14 cellular contexts compared by ENCODE assay signal in the genomic region with DNA sequence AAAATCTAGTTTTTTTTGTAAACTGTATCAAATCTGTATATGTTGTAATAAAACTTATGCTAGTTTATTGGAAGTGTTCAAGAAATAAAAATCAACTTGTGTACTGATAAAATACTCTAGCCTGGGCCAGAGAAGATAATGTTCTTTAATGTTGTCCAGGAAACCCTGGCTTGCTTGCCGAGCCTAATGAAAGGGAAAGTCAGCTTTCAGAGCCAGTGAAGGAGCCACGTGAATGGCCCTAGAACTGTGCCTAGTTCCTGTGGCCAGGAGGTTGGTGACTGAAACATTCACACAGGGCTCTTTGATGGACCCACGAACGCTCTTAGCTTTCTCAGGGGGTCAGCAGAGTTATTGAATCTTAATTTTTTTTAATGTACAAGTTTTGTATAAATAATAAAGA. TPM values are rescaled to one million over a fixed set of nuclear protein-coding genes. Genes with fewer than 3 reads are reported as not detected.
A peak's percentile ranks its signal among the peaks of the same experiment; 100 is the strongest.
DNase-seq lines count a peak whose midpoint lies in the region; ATAC-seq and TF ChIP-seq lines count a peak whose summit lies in the region.
"Had no signal": no experiment of that assay in that cellular context is flagged by ENCODE, and none has a peak within 500 bp of the region (broad histone marks: within the 10 kb centered on the region; RNA-seq: fewer than 3 reads in every experiment).

No MANE protein-coding gene starts in this region.

- no peak for DNase-seq in Calu3
- DNase-seq in WTC11 (ENCODE audit: low spot score): no peak
- DNase-seq in hippocampal formation (lab: John Stamatoyannopoulos, UW): peak; percentile 4 to 14
- peak; percentile 59 for DNase-seq in pons (ENCODE audit: low spot score)
- no peak for DNase-seq in stimulated activated naive CD8-positive, alpha-beta T cell treated with anti-CD3 and anti-CD28 coated beads, Interleukin-15, amount 100 ng/mL, for 72 hours
- no peak for DNase-seq in kidney glomerular epithelial cell (lab: John Stamatoyannopoulos, UW)
- no peak for DNase-seq in A172 (ENCODE audit: low spot score)
- DNase-seq: CD8-positive, alpha-beta memory T cell; HFFc6; KG1; NCI-H1092 treated with DMSO at 0.1 percent for 48 hours; NCI-H187; PC-9 had no signal

- POLR2A ChIA-PET in WTC11 (lab: Charles Lee): no interaction called here

- no peak overlapping the region for H3K4me3 Mint-ChIP-seq in Calu3 (ENCODE audit: low read depth, unreplicated experiment)
- H3K4me3 Mint-ChIP-seq in WTC11: no peak overlapping the region
- H3K4me3 Mint-ChIP-seq in stimulated activated naive CD8-positive, alpha-beta T cell treated with anti-CD3 and anti-CD28 coated beads, Interleukin-15, amount 100 ng/mL, for 72 hours: no peak overlapping the region
- H3K4me3 Mint-ChIP-seq: CD8-positive, alpha-beta memory T cell; HFFc6 had no signal

- TF ChIP-seq CTCF in Calu3 (IDR thresholded peaks at IDR 0.05; ENCODE audit: unreplicated experiment): no peak
- no peak for TF ChIP-seq CTCF in WTC11 (IDR thresholded peaks at IDR 0.05)

- CTCF ChIA-PET in Calu3 (lab: Charles Lee): interaction anchor here (1.3 kb wide), 1 partner anchor 10 kb away, joined by 10 read pairs; no protein-coding TSS in a partner anchor
- CTCF ChIA-PET in WTC11 (lab: Charles Lee): interaction anchor here (0.8 kb wide), 1 partner anchor 24 kb away, joined by 4 read pairs; the partner anchor contains the start of gene HMGCR

- H3K27ac Mint-ChIP-seq in Calu3 (ENCODE audit: unreplicated experiment) (peak overlapping the region; percentile 41), WTC11 (0 out of 2 replicates have a peak overlapping the region, but pooled peaks have one; percentile 73)
- peak overlapping the region in 1 of 2 donors; percentile 74 for H3K27ac Mint-ChIP-seq in stimulated activated naive CD8-positive, alpha-beta T cell treated with anti-CD3 and anti-CD28 coated beads, Interleukin-15, amount 100 ng/mL, for 72 hours
- H3K27ac Mint-ChIP-seq: HFFc6 had no signal

- H3K4me1 Mint-ChIP-seq in Calu3 (ENCODE audit: low read depth, unreplicated experiment) (no peaks in the 10 kb centered on the region), WTC11 (peaks cover 21% of the 10 kb centered on the region)
- peaks cover 6% of the 10 kb centered on the region for H3K4me1 Mint-ChIP-seq in stimulated activated naive CD8-positive, alpha-beta T cell treated with anti-CD3 and anti-CD28 coated beads, Interleukin-15, amount 100 ng/mL, for 72 hours
- H3K4me1 Mint-ChIP-seq: CD8-positive, alpha-beta memory T cell had no signal

- no peak for ATAC-seq in WTC11
- ATAC-seq in GM19351 (IDR thresholded peaks at IDR 0.05; ENCODE audit: unreplicated experiment): no peak
- ATAC-seq in stimulated activated naive CD8-positive, alpha-beta T cell treated with anti-CD3 and anti-CD28 coated beads, Interleukin-15, amount 100 ng/mL, for 72 hours: no peak

- intact Hi-C loops in Calu3 (cut with micrococcal nuclease; ENCODE audit: unreplicated experiment): no loop called here

- H3K9me3 Mint-ChIP-seq in Calu3 (ENCODE audit: low read depth, unreplicated experiment): no peaks in the 10 kb centered on the region
- H3K9me3 Mint-ChIP-seq in WTC11: no peaks in the 10 kb centered on the region
- H3K9me3 Mint-ChIP-seq in stimulated activated naive CD8-positive, alpha-beta T cell treated with anti-CD3 and anti-CD28 coated beads, Interleukin-15, amount 100 ng/mL, for 72 hours: no peaks in the 10 kb centered on the region
- H3K9me3 Mint-ChIP-seq: CD8-positive, alpha-beta memory T cell; HFFc6 had no signal

- H3K36me3 Mint-ChIP-seq in Calu3 (ENCODE audit: insufficient read depth, unreplicated experiment) (peaks cover 92% of the 10 kb centered on the region), WTC11 (peaks cover 45% of the 10 kb centered on the region)

- H3K27me3 Mint-ChIP-seq in Calu3 (ENCODE audit: unreplicated experiment): no peaks in the 10 kb centered on the region
- no peaks in the 10 kb centered on the region for H3K27me3 Mint-ChIP-seq in WTC11 (ENCODE audit: low read depth)
- no peaks in the 10 kb centered on the region for H3K27me3 Mint-ChIP-seq in stimulated activated naive CD8-positive, alpha-beta T cell treated with anti-CD3 and anti-CD28 coated beads, Interleukin-15, amount 100 ng/mL, for 72 hours
- H3K27me3 Mint-ChIP-seq: CD8-positive, alpha-beta memory T cell had no signal

- BruUV-seq in Calu3 (replicated peaks; lab: Mats Ljungman, UMichigan): no TSS peak

TF ChIP-seq in WTC11, 78 proteins besides CTCF, POLR2A, EP300 and RAD21:
- TF ChIP-seq RELA (CRISPR knock-in tag; IDR thresholded peaks at IDR 0.05; ENCODE audit: borderline replicate concordance) (no peak), SMAD4 (CRISPR knock-in tag; IDR thresholded peaks at IDR 0.05) (no peak), FOXK1 (CRISPR knock-in tag; IDR thresholded peaks at IDR 0.05) (no peak), ZBTB21 (CRISPR knock-in tag; IDR thresholded peaks at IDR 0.05; ENCODE audit: borderline replicate concordance) (no peak), CDX4 (CRISPR knock-in tag; IDR thresholded peaks at IDR 0.05; ENCODE audit: borderline replicate concordance) (no peak), TEAD1 (CRISPR knock-in tag; IDR thresholded peaks at IDR 0.05) (no peak), ZNF416 (CRISPR knock-in tag; IDR thresholded peaks at IDR 0.05) (no peak), CBFB (CRISPR knock-in tag; IDR thresholded peaks at IDR 0.05; ENCODE audit: low read depth) (no peak)
- TF ChIP-seq, protein P1, sequence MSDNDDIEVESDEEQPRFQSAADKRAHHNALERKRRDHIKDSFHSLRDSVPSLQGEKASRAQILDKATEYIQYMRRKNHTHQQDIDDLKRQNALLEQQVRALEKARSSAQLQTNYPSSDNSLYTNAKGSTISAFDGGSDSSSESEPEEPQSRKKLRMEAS (CRISPR knock-in tag; IDR thresholded peaks at IDR 0.05): no peak
- TF ChIP-seq, protein P2, sequence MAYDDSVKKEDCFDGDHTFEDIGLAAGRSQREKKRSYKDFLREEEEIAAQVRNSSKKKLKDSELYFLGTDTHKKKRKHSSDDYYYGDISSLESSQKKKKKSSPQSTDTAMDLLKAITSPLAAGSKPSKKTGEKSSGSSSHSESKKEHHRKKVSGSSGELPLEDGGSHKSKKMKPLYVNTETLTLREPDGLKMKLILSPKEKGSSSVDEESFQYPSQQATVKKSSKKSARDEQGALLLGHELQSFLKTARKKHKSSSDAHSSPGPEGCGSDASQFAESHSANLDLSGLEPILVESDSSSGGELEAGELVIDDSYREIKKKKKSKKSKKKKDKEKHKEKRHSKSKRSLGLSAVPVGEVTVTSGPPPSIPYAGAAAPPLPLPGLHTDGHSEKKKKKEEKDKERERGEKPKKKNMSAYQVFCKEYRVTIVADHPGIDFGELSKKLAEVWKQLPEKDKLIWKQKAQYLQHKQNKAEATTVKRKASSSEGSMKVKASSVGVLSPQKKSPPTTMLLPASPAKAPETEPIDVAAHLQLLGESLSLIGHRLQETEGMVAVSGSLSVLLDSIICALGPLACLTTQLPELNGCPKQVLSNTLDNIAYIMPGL (CRISPR knock-in tag; IDR thresholded peaks at IDR 0.05): no peak

RNA-seq across cellular contexts. Expression of gene HMGCR, which starts 24.3 kb away (rescaled TPM):
- 188 and 224 TPM in 2 replicates for total RNA-seq in Calu3 (2022)
- 137 to 153 TPM (median 145 TPM) in 3 replicates for total RNA-seq in WTC11 (2021)
- total RNA-seq in A172 (2014; rRNA removed; shearing (Covaris generic)): 39.1 and 51.9 TPM in 2 replicates

Comparison
In these comparisons a context has a peak if more than half of its experiments do, and no peak if none do; other contexts are left out.
1. DNase-seq: peak in hippocampal formation (2 of 2) and pons (single experiment); none in Calu3 (single experiment), WTC11 (single experiment), stimulated activated naive CD8-positive, alpha-beta T cell treated with anti-CD3 and anti-CD28 coated beads, Interleukin-15, amount 100 ng/mL, for 72 hours (0 of 2), kidney glomerular epithelial cell (single experiment) and A172 (single experiment).